Comparison of ENCODE assay signal across 35 cellular contexts in the genomic region with DNA sequence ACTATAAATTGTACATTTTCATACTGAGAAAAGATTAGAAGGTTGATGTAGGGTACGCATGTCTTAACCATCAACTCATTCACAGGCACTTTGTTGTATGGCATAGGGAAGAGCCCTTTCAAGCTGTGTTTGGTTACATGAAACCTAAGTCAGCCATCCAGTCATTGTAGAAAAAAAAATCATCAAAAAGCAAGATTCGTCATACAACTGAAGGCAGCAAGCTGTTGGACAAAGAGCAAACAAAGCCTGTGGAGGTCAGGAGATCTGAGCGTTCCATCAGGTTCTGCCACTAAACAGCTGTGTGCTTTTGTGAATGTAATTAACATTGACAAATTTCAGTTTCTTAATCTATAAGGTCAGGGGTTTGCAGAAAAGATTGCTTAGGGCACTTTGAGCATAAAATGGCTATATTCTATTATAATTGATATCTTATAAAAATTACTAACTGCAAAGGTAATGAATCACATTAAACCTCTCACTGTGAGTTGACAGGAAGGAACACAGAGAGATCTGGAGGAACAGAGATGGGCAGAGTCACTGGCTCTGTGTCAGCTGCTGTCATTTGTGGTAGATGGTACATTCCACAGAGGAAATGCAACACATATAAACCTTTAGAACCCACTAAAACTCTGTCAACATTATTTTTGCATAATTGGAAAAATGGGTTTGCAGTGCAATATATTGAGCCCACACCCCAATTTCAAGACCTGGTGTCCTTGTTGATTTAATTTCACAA.
DNase-seq lines count a peak whose midpoint lies in the region; ATAC-seq and TF ChIP-seq lines count a peak whose summit lies in the region.
"Had no signal": no experiment of that assay in that cellular context is flagged by ENCODE, and none has a peak within 500 bp of the region (broad histone marks: within the 10 kb centered on the region; RNA-seq: fewer than 3 reads in every experiment).

No MANE protein-coding gene starts in this region.

- H3K9me3 ChIP-seq in AG04450 (ENCODE audit: control insufficient read depth, insufficient read depth, low read length) = no peaks in the 10 kb centered on the region
- H3K9me3 ChIP-seq: HAP-1, heart right ventricle, left lung, stomach, tibial artery had no signal

- H3K4me3 Mint-ChIP-seq in activated naive CD4-positive, alpha-beta T cell treated with anti-CD3 and anti-CD28 coated beads, Interleukin-2, amount 10 ng/mL, durations not matched to agents 7 days and 5 days = no peak overlapping the region
- H3K4me3 Mint-ChIP-seq: activated naive CD8-positive, alpha-beta T cell treated with anti-CD3 and anti-CD28 coated beads, Interleukin-2, amount 50 U/mL, for 24 hours; activated T-cell treated with anti-CD3 and anti-CD28 coated beads, Interleukin-2, amount 50 U/mL, for 4 hours; brain; CD8-positive, alpha-beta T cell; naive B cell had no signal

- H3K27ac Mint-ChIP-seq in activated naive CD4-positive, alpha-beta T cell treated with anti-CD3 and anti-CD28 coated beads, Interleukin-2, amount 10 ng/mL, durations not matched to agents 7 days and 5 days = no peak overlapping the region
- H3K27ac Mint-ChIP-seq: activated naive CD8-positive, alpha-beta T cell treated with anti-CD3 and anti-CD28 coated beads, Interleukin-2, amount 50 U/mL, for 24 hours; CD8-positive, alpha-beta T cell; naive B cell had no signal

- DNase-seq in AG04450 (ENCODE audit: low read depth, low spot score) (peak; percentile 52), M059J (ENCODE audit: low read depth) (peak; percentile 69), dedifferentiated amniotic fluid mesenchymal stem cell (ENCODE audit: extremely low spot score) (peak; percentile 36), left kidney (ENCODE audit: low read depth, low spot score) (peak; percentile 79), hypothalamus (lab: John Stamatoyannopoulos, UW) (no peak)
- no peak for DNase-seq in activated CD4-positive, CD25-positive, alpha-beta regulatory T cell treated with anti-CD3 and anti-CD28 coated beads, Interleukin-2, amount 50 U/mL, for 72 hours
- DNase-seq in activated naive CD4-positive, alpha-beta T cell treated with anti-CD3 and anti-CD28 coated beads, Interleukin-2, amount 10 ng/mL, durations not matched to agents 7 days and 5 days = no peak
- DNase-seq: 8988T; activated CD4-positive, alpha-beta T cell treated with anti-CD3 and anti-CD28 coated beads, Interleukin-2, amount 50 U/mL, for 1 hour; activated gamma-delta T cell treated with Interleukin-2 at 50 U/mL for 16 hours; activated naive CD8-positive, alpha-beta T cell treated with anti-CD3 and anti-CD28 coated beads, Interleukin-2, amount 50 U/mL, for 24 hours; activated T-cell treated with anti-CD3 and anti-CD28 coated beads, Interleukin-2, amount 50 U/mL, for 4 hours; AML-193; CD8-positive, alpha-beta T cell; DMS 273 treated with DMSO at 0.1 percent for 48 hours; heart right ventricle; Karpas-422; left lung; mesendoderm; naive B cell; NCI-H1092 treated with DMSO at 0.1 percent for 48 hours; NCI-H1930; NCI-H524; NK-92 treated with Interleukin-12 subunit alpha and Interleukin-12 subunit beta, amount 100 ng/mL, for 24 hours; PC-9; Right ventricle myocardium superior; small intestine; stomach; SW 1271; T-helper 9 cell; tibial artery; WERI-Rb-1 had no signal

- H3K36me3 Mint-ChIP-seq in activated naive CD4-positive, alpha-beta T cell treated with anti-CD3 and anti-CD28 coated beads, Interleukin-2, amount 10 ng/mL, durations not matched to agents 7 days and 5 days = no peaks in the 10 kb centered on the region
- H3K36me3 Mint-ChIP-seq: brain; CD8-positive, alpha-beta T cell; naive B cell had no signal

- ATAC-seq in GM21423 (IDR thresholded peaks at IDR 0.05; ENCODE audit: unreplicated experiment) = no peak
- ATAC-seq: activated naive CD8-positive, alpha-beta T cell treated with anti-CD3 and anti-CD28 coated beads, Interleukin-2, amount 50 U/mL, for 24 hours; activated T-cell treated with anti-CD3 and anti-CD28 coated beads, Interleukin-2, amount 50 U/mL, for 4 hours; CD8-positive, alpha-beta T cell; heart right ventricle; left lung had no signal

- H3K4me3 ChIP-seq in AG04450 (ENCODE audit: low read depth, low read length) = no peak overlapping the region
- H3K4me3 ChIP-seq: HAP-1, heart right ventricle, left lung, PC-9, stomach, tibial artery had no signal

- no peaks in the 10 kb centered on the region for H3K4me1 Mint-ChIP-seq in activated naive CD4-positive, alpha-beta T cell treated with anti-CD3 and anti-CD28 coated beads, Interleukin-2, amount 10 ng/mL, durations not matched to agents 7 days and 5 days
- H3K4me1 Mint-ChIP-seq: activated naive CD8-positive, alpha-beta T cell treated with anti-CD3 and anti-CD28 coated beads, Interleukin-2, amount 50 U/mL, for 24 hours; naive B cell had no signal

- no peak for TF ChIP-seq CTCF in AG04450 (IDR thresholded peaks at IDR 0.05; ENCODE audit: low read depth, low read length)

- H3K27ac ChIP-seq in AG04450 (ENCODE audit: low read depth, low read length) = peak overlapping the region; percentile 32
- H3K27ac ChIP-seq: heart right ventricle, left lung, PC-9, stomach, tibial artery, WERI-Rb-1 had no signal

- peaks cover 6% of the 10 kb centered on the region for H3K9me3 Mint-ChIP-seq in activated naive CD4-positive, alpha-beta T cell treated with anti-CD3 and anti-CD28 coated beads, Interleukin-2, amount 10 ng/mL, durations not matched to agents 7 days and 5 days
- H3K9me3 Mint-ChIP-seq: CD8-positive, alpha-beta T cell had no signal

- H3K27me3 ChIP-seq in AG04450 (ENCODE audit: control insufficient read depth, insufficient read depth, low read length) = no peaks in the 10 kb centered on the region
- H3K27me3 ChIP-seq: heart right ventricle, left lung, stomach, tibial artery had no signal

- CTCF ChIA-PET in AG04450 (lab: Charles Lee) = interaction anchor here (1.7 kb wide), 1 partner anchor 54 kb away, joined by 5 read pairs; no protein-coding TSS in a partner anchor
- CTCF ChIA-PET in activated naive CD4-positive, alpha-beta T cell treated with anti-CD3 and anti-CD28 coated beads, Interleukin-2, amount 10 ng/mL, durations not matched to agents 7 days and 5 days (lab: Charles Lee) = no interaction called here

- POLR2A ChIA-PET in AG04450 (lab: Yijun Ruan, JAX) = no interaction called here

- no peaks in the 10 kb centered on the region for H3K27me3 Mint-ChIP-seq in activated naive CD4-positive, alpha-beta T cell treated with anti-CD3 and anti-CD28 coated beads, Interleukin-2, amount 10 ng/mL, durations not matched to agents 7 days and 5 days
- H3K27me3 Mint-ChIP-seq: brain, naive B cell had no signal

Comparison
In these comparisons a context has a peak if more than half of its experiments do, and no peak if none do; other contexts are left out.
1. DNase-seq: peak in AG04450 (single experiment), M059J (single experiment), dedifferentiated amniotic fluid mesenchymal stem cell (single experiment) and left kidney (single experiment); none in activated CD4-positive, CD25-positive, alpha-beta regulatory T cell treated with anti-CD3 and anti-CD28 coated beads, Interleukin-2, amount 50 U/mL, for 72 hours (single experiment), hypothalamus (0 of 51) and activated naive CD4-positive, alpha-beta T cell treated with anti-CD3 and anti-CD28 coated beads, Interleukin-2, amount 10 ng/mL, durations not matched to agents 7 days and 5 days (single experiment).